10 cellular contexts compared by ENCODE assay signal in genomic region chr10:102629661-102630614, GRCh38. TPM values are rescaled to one million over a fixed set of nuclear protein-coding genes. Genes with fewer than 3 reads are reported as not detected.
A peak's percentile ranks its signal among the peaks of the same experiment; 100 is the strongest.
DNase-seq lines count a peak whose midpoint lies in the region; ATAC-seq and TF ChIP-seq lines count a peak whose summit lies in the region.
"Had no signal": no experiment of that assay in that cellular context is flagged by ENCODE, and none has a peak within 500 bp of the region (broad histone marks: within the 10 kb centered on the region; RNA-seq: fewer than 3 reads in every experiment).

No MANE protein-coding gene starts in this region.

- H3K4me3 ChIP-seq in ACC112 (ENCODE audit: low read depth, low read length): no peak overlapping the region
- no peak overlapping the region for H3K4me3 ChIP-seq in colonic mucosa
- no peak overlapping the region for H3K4me3 ChIP-seq in mesodermal cell (ENCODE audit: extremely low read depth, insufficient read depth, low read length, poor library complexity, severe bottlenecking)

- WGBS in mesodermal cell (ENCODE audit: insufficient coverage in 2 of 2), 2 experiments: 47 to 55% methylated on average over 15 to 19 of the region's 22 CpGs

- H3K9me3 ChIP-seq in colonic mucosa (no peaks in the 10 kb centered on the region), mesodermal cell (ENCODE audit: control insufficient read depth, low read length) (no peaks in the 10 kb centered on the region)

- no peaks in the 10 kb centered on the region for H3K79me2 ChIP-seq in ACC112 (ENCODE audit: control insufficient read depth, insufficient read depth, low read length, unreplicated experiment)

- H2AFZ ChIP-seq in ACC112 (ENCODE audit: low read length, unreplicated experiment): no peak overlapping the region

- no peak for TF ChIP-seq CTCF in colonic mucosa (IDR thresholded peaks at IDR 0.05)

- DNase-seq in LHCN-M2 (ENCODE audit: low read depth) (peak; percentile 92), colonic mucosa (no peak), NCI-H1694 treated with DMSO at 0.1 percent for 48 hours (lab: John Stamatoyannopoulos, UW) (no peak)
- no peak for DNase-seq in activated effector memory CD4-positive, alpha-beta T cell treated with anti-CD3 and anti-CD28 coated beads, Interleukin-2, amount 50 U/mL, for 16 hours
- no peak for DNase-seq in stimulated activated CD4-positive, alpha-beta T cell treated with anti-CD3 and anti-CD28 coated beads, Interleukin-1b, Interleukin-23, amount 100 ng/mL, for 48 hours
- DNase-seq: activated naive CD4-positive, alpha-beta T cell treated with Interleukin-2 at 50 U/mL for 16 hours; stimulated activated CD4-positive, alpha-beta T cell treated with anti-CD3 and anti-CD28 coated beads, Interleukin-4, amount 100 ng/mL, for 24 hours had no signal

- H3K27me3 ChIP-seq in ACC112 (ENCODE audit: insufficient read depth, low read length) (no peaks in the 10 kb centered on the region), colonic mucosa (no peaks in the 10 kb centered on the region)

- H3K36me3 ChIP-seq in ACC112 (ENCODE audit: insufficient read depth, low read length) (no peaks in the 10 kb centered on the region), colonic mucosa (no peaks in the 10 kb centered on the region), mesodermal cell (ENCODE audit: control insufficient read depth, insufficient read depth, low read length) (peaks cover 18% of the 10 kb centered on the region)

- peak overlapping the region in 1 of 2 donors; percentile 19 for H3K9ac ChIP-seq in colonic mucosa (ENCODE audit: low read depth in 2 of 2, low read length in 2 of 2)

- intact Hi-C loops in colonic mucosa (cut with DNase I): no loop called here

- peak overlapping the region; percentile 86 for H3K27ac ChIP-seq in ACC112 (ENCODE audit: low read depth, low read length)
- peak overlapping the region; percentile 33 for H3K27ac ChIP-seq in colonic mucosa
- H3K27ac ChIP-seq in mesodermal cell (ENCODE audit: low read depth, low read length, severe bottlenecking): peak overlapping the region; percentile 93

- no peak for ATAC-seq in HG02610 (IDR thresholded peaks at IDR 0.05; ENCODE audit: unreplicated experiment)

- H3K4me1 ChIP-seq in ACC112 (ENCODE audit: control insufficient read depth, insufficient read depth, low read length, unreplicated experiment) (peaks cover 93% of the 10 kb centered on the region), colonic mucosa (peaks cover 4% of the 10 kb centered on the region), mesodermal cell (ENCODE audit: control insufficient read depth, insufficient read depth, low read length, poor library complexity, severe bottlenecking) (peaks cover 95% of the 10 kb centered on the region)

RNA-seq across cellular contexts. Expression of gene TRIM8, which starts 14.3 kb away (rescaled TPM):
- 135 and 136 TPM in 2 replicates for total RNA-seq in LHCN-M2 (2014; rRNA removed)
- polyA plus RNA-seq in LHCN-M2 (2012): 155 TPM
- total RNA-seq in colonic mucosa: 10 to 100 TPM; 64.9 to 79.6 TPM
- 138 TPM for polyA plus RNA-seq in mesodermal cell (2013, experiment 1 of 2)
- 118 TPM for polyA plus RNA-seq in mesodermal cell (2013, experiment 2 of 2)

Comparison
In these comparisons a context has a peak if more than half of its experiments do, and no peak if none do; other contexts are left out.
1. H3K27ac ChIP-seq: peak in every context shown above with its lines; median percentile 93 in mesodermal cell; 86 in ACC112; 33 in colonic mucosa.